8 cellular contexts compared by ENCODE assay signal in genomic region chr19:18192673-18193387, GRCh38. TPM values are rescaled to one million over a fixed set of nuclear protein-coding genes. Genes with fewer than 3 reads are reported as not detected.
DNase-seq lines count a peak whose midpoint lies in the region; ATAC-seq and TF ChIP-seq lines count a peak whose summit lies in the region.

Gene MPV17L2 (plus strand): TSS chr19:18193218. CDS start chr19:18193282, 64 bp downstream.

- H3K36me3 ChIP-seq in GM06990 (ENCODE audit: control insufficient read depth, insufficient read depth, low read length), result peaks cover 9% of the 10 kb centered on the region

- H3K27me3 ChIP-seq in GM06990 (replicated peaks; ENCODE audit: control insufficient read depth, insufficient read depth, low read length), result no peaks in the 10 kb centered on the region

- peak; percentile 85 for ATAC-seq in HG02610 (IDR thresholded peaks at IDR 0.05; ENCODE audit: unreplicated experiment)

- peaks cover 19% of the 10 kb centered on the region for H3K4me1 Mint-ChIP-seq in activated naive CD8-positive, alpha-beta T cell (ENCODE audit: low read depth)

- peak within 1 kb of the TSS; percentile 94 for H3K27ac ChIP-seq in temporal lobe (ENCODE audit: low read depth, low read length)

- TF ChIP-seq CTCF in GM06990 (IDR thresholded peaks at IDR 0.05; ENCODE audit: insufficient read depth, low read length, poor library complexity, severe bottlenecking), result no peak

- H3K4me3 ChIP-seq in GM06990 (replicated peaks; ENCODE audit: low read depth, low read length), result peak within 1 kb of the TSS; percentile 70

- peak within 1 kb of the TSS; percentile 86 for H3K27ac Mint-ChIP-seq in activated naive CD8-positive, alpha-beta T cell

- H3K27me3 Mint-ChIP-seq in activated naive CD8-positive, alpha-beta T cell, result no peaks in the 10 kb centered on the region

- H3K9me3 Mint-ChIP-seq in activated naive CD8-positive, alpha-beta T cell (ENCODE audit: low read depth), result no peaks in the 10 kb centered on the region

- peak within 1 kb of the TSS; percentile 87 for H3K4me3 Mint-ChIP-seq in activated naive CD8-positive, alpha-beta T cell

- DNase-seq in GM06990 (ENCODE audit: extremely low read depth, insufficient read length) (peak; percentile 99), NCI-H1092 treated with DMSO at 0.1 percent for 48 hours (lab: John Stamatoyannopoulos, UW) (peak; percentile 100), SKM-1 (lab: John Stamatoyannopoulos, UW; ENCODE audit: unreplicated experiment) (peak; percentile 99), glomerular endothelial cell (ENCODE audit: extremely low read depth, low read depth, low spot score) (peak; percentile 99), occipital lobe (lab: John Stamatoyannopoulos, UW) (peak; percentile 100)

- H3K36me3 Mint-ChIP-seq in activated naive CD8-positive, alpha-beta T cell, result no peaks in the 10 kb centered on the region

RNA-seq across cellular contexts. Expression of gene MPV17L2, which starts in this region (rescaled TPM):
- total RNA-seq in glomerular endothelial cell (30.7 and 36.3 TPM in 2 replicates), occipital lobe (7.8 TPM), temporal lobe (2.7 TPM)

Comparison
In these comparisons a context has a peak if more than half of its experiments do, and no peak if none do; other contexts are left out.
1. Peak in every context shown above with its lines: DNase-seq, ATAC-seq, H3K4me3 ChIP-seq and H3K27ac ChIP-seq.